Comparison of ENCODE assay signal across 16 cellular contexts in the genomic region with DNA sequence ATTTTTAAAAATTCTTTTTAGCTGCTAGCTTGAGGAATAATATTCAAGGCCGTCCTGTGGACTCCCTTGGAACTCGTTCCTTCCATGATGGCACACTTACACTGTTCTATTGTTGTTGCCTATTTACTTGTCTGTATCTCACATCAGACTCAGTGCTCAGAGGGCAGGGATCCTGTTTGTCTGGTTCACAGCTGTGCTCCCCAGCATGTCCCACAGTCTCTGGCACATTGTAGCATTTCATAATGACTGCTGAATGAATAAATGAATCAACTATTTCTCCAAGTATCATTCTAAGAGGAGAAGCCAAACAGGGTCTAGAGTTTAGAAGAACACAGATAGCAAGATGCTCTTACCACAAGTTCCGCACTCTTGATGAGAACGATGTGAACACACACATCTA.
"Had no signal": no experiment of that assay in that cellular context is flagged by ENCODE, and none has a peak within 500 bp of the region (broad histone marks: within the 10 kb centered on the region; RNA-seq: fewer than 3 reads in every experiment).

No MANE protein-coding gene starts in this region.

- H3K27ac ChIP-seq: colonic mucosa, parathyroid adenoma, sigmoid colon, SJSA1, upper lobe of right lung had no signal

- H3K9me3 ChIP-seq: colonic mucosa, SJSA1, testis, upper lobe of right lung had no signal

- ATAC-seq: left lobe of liver, upper lobe of right lung had no signal

- H3K36me3 ChIP-seq: colonic mucosa, sigmoid colon, upper lobe of right lung had no signal

- H3K27me3 ChIP-seq: colonic mucosa, sigmoid colon, SJSA1, testis, upper lobe of right lung had no signal

- H3K4me1 ChIP-seq: parathyroid adenoma, SJSA1, upper lobe of right lung had no signal

- DNase-seq: activated CD4-positive, alpha-beta T cell treated with anti-CD3 and anti-CD28 coated beads, Interleukin-2, amount 50 U/mL, for 4 hours; activated CD4-positive, CD25-positive, alpha-beta regulatory T cell treated with anti-CD3 and anti-CD28 coated beads, Interleukin-2, amount 50 U/mL, for 72 hours; activated CD8-positive, alpha-beta memory T cell treated with anti-CD3 and anti-CD28 coated beads, Interleukin-2, amount 50 U/mL, for 4 hours; activated naive CD8-positive, alpha-beta T cell treated with anti-CD3 and anti-CD28 coated beads, Interleukin-2, amount 10 ng/mL, durations not matched to agents 7 days and 5 days; colonic mucosa; effector memory CD4-positive, alpha-beta T cell; islet precursor cell; sigmoid colon; stimulated activated CD4-positive, alpha-beta T cell treated with anti-CD3 and anti-CD28 coated beads, Interleukin-2, amount 100 ng/mL, for 48 hours; stimulated activated naive CD4-positive, alpha-beta T cell treated with Interleukin-2 at 50 U/mL for 16 hours; SW 1271; testis; upper lobe of right lung had no signal

- H3K4me3 ChIP-seq: colonic mucosa, sigmoid colon, SJSA1, testis, upper lobe of right lung had no signal
